30 cellular contexts compared by ENCODE assay signal in genomic region chr2:25814681-25815080, GRCh38.
DNase-seq lines count a peak whose midpoint lies in the region; ATAC-seq, FAIRE-seq and TF ChIP-seq lines count a peak whose summit lies in the region.
"Had no signal": no experiment of that assay in that cellular context is flagged by ENCODE, and none has a peak within 500 bp of the region (broad histone marks: within the 10 kb centered on the region; RNA-seq: fewer than 3 reads in every experiment).

No MANE protein-coding gene starts in this region.

- H3K36me3 Mint-ChIP-seq in natural killer cell treated with Interleukin-12 subunit alpha and Interleukin-12 subunit beta and Interleukin-15 and Interleukin-18, amount 100 ng/mL, for 72 hours = peaks cover 5% of the 10 kb centered on the region
- H3K36me3 Mint-ChIP-seq: neural progenitor cell had no signal

- H3K9me2 ChIP-seq in GM23248 (ENCODE audit: insufficient read depth) = no peaks in the 10 kb centered on the region

- CTCF ChIA-PET in GM10248 (lab: Yijun Ruan, JAX) = interaction anchor here (1.7 kb wide), 1 partner anchor 13 kb away, joined by 4 read pairs; no protein-coding TSS in a partner anchor

- H3K4me1 ChIP-seq in GM23248 (ENCODE audit: insufficient read depth) (0 out of 2 replicates have a peak, but pooled peaks cover 8% of the 10 kb centered on the region), tibial nerve (no peaks in the 10 kb centered on the region)
- H3K4me1 ChIP-seq: lower lobe of right lung, upper lobe of left lung had no signal

- H3K9me3 Mint-ChIP-seq in natural killer cell treated with Interleukin-12 subunit alpha and Interleukin-12 subunit beta and Interleukin-15 and Interleukin-18, amount 100 ng/mL, for 72 hours = no peaks in the 10 kb centered on the region
- H3K9me3 Mint-ChIP-seq: brain; CD8-positive, alpha-beta memory T cell; neural progenitor cell had no signal

- in situ Hi-C loops in GM23248 (cut with MboI) = no loop called here

- no peak overlapping the region for H2AFZ ChIP-seq in GM23248
- H2AFZ ChIP-seq: neural progenitor cell had no signal

- peaks cover 38 to 57% of the 10 kb centered on the region in 2 donors for H3K4me1 Mint-ChIP-seq in natural killer cell treated with Interleukin-12 subunit alpha and Interleukin-12 subunit beta and Interleukin-15 and Interleukin-18, amount 100 ng/mL, for 72 hours (ENCODE audit: low read depth in 2 of 2)
- H3K4me1 Mint-ChIP-seq: brain had no signal

- peak; percentile 69 to 72 for ATAC-seq in activated CD4-positive, CD25-positive, alpha-beta regulatory T cell treated with anti-CD3 and anti-CD28 coated beads, Interleukin-2, amount 50 U/mL, for 24 hours
- peak in 1 of 2 donors; percentile 60 for ATAC-seq in natural killer cell treated with Interleukin-12 subunit alpha and Interleukin-12 subunit beta and Interleukin-15 and Interleukin-18, amount 100 ng/mL, for 72 hours
- ATAC-seq: lower lobe of right lung, mucosa of descending colon had no signal

- no peak overlapping the region for H3K4me3 ChIP-seq in GM23248
- H3K4me3 ChIP-seq in bronchial epithelial cell (ENCODE audit: low read depth, low read length) = no peak overlapping the region
- H3K4me3 ChIP-seq in tibial nerve = no peak overlapping the region
- H3K4me3 ChIP-seq: lower lobe of right lung, mucosa of descending colon, neural progenitor cell, sigmoid colon, upper lobe of left lung had no signal

- TF ChIP-seq CTCF in bronchial epithelial cell (IDR thresholded peaks at IDR 0.05; ENCODE audit: insufficient read depth, low read length, severe bottlenecking) (no peak), tibial nerve (IDR thresholded peaks at IDR 0.05) (no peak), GM10248 (IDR thresholded peaks at IDR 0.05; ENCODE audit: control extremely low read depth, extremely low read depth, low read depth, missing control alignments) (no peak)

- H3K27me3 ChIP-seq in GM23248 (replicated peaks; ENCODE audit: insufficient read depth) = no peaks in the 10 kb centered on the region
- H3K27me3 ChIP-seq in bronchial epithelial cell (ENCODE audit: control insufficient read depth, insufficient read depth, low read length) = no peaks in the 10 kb centered on the region
- no peaks in the 10 kb centered on the region for H3K27me3 ChIP-seq in tibial nerve
- H3K27me3 ChIP-seq: neural progenitor cell, sigmoid colon, upper lobe of left lung had no signal

- H3K4me3 Mint-ChIP-seq in natural killer cell treated with Interleukin-12 subunit alpha and Interleukin-12 subunit beta and Interleukin-15 and Interleukin-18, amount 100 ng/mL, for 72 hours = peak overlapping the region; percentile 85
- H3K4me3 Mint-ChIP-seq: B cell, brain, neural progenitor cell had no signal

- no peak for FAIRE-seq in bronchial epithelial cell (lab: Jason Lieb, UNC)
- FAIRE-seq: colon, TTC549 had no signal

- peaks cover 84% of the 10 kb centered on the region for H3K79me2 ChIP-seq in GM23248 (ENCODE audit: insufficient read depth)

- H3K9me3 ChIP-seq in GM23248 (ENCODE audit: low read depth) (no peaks in the 10 kb centered on the region), tibial nerve (no peaks in the 10 kb centered on the region)
- H3K9me3 ChIP-seq: lower lobe of right lung, mucosa of descending colon, sigmoid colon, upper lobe of left lung had no signal

- H3K27ac ChIP-seq in GM23248 (no peak overlapping the region), tibial nerve (no peak overlapping the region)
- H3K27ac ChIP-seq: lower lobe of right lung, neural progenitor cell, sigmoid colon, upper lobe of left lung had no signal

- DNase-seq in activated CD4-positive, CD25-positive, alpha-beta regulatory T cell (lab: John Stamatoyannopoulos, UW) = no peak
- DNase-seq in GM23248 (peak; percentile 57), bronchial epithelial cell (ENCODE audit: low read depth) (peak; percentile 82), tibial nerve (ENCODE audit: low spot score in 2 of 2) (no peak), GM10248 (ENCODE audit: extremely low spot score) (no peak), mucosa of gallbladder (ENCODE audit: low spot score) (no peak)
- DNase-seq in natural killer cell treated with Interleukin-12 subunit alpha and Interleukin-12 subunit beta and Interleukin-15 and Interleukin-18, amount 100 ng/mL, for 72 hours (ENCODE audit: low spot score) = no peak
- DNase-seq: 8988T; activated CD4-positive, alpha-beta T cell treated with anti-CD3 and anti-CD28 coated beads for 4 hours; activated effector memory CD4-positive, alpha-beta T cell treated with Interleukin-2 at 50 U/mL for 16 hours; CD8-positive, alpha-beta memory T cell; DMS153; effector memory CD4-positive, alpha-beta T cell; GDM1; KG1; lower lobe of right lung; mucosa of descending colon; NCI-H1436 treated with DMSO at 0.1 percent for 48 hours; NCI-H2107; posterior cingulate gyrus; sigmoid colon; stimulated activated CD4-positive, alpha-beta T cell treated with anti-CD3 and anti-CD28 coated beads, Interleukin-15, amount 100 ng/mL, for 24 hours; T-helper 1 cell; upper lobe of left lung had no signal

- no peak for TF ChIP-seq POLR2A in tibial nerve (IDR thresholded peaks at IDR 0.05)

- 86 to 90% methylated on average over 1 of the region's 1 CpG for WGBS in GM23248 (ENCODE audit: low coverage in 1 of 2, low lambda C conversion rate in 2 of 2, missing lambda C conversion rate in 2 of 2), 2 experiments
- WGBS in tibial nerve, 2 donors = 83 to 90% methylated on average over 1 of the region's 1 CpG

- no peak overlapping the region for H3K9ac ChIP-seq in GM23248
- H3K9ac ChIP-seq: neural progenitor cell had no signal

- no peaks in the 10 kb centered on the region for H3K36me3 ChIP-seq in GM23248 (ENCODE audit: low read depth)
- no peaks in the 10 kb centered on the region for H3K36me3 ChIP-seq in bronchial epithelial cell (ENCODE audit: control insufficient read depth, insufficient read depth, low read length)
- peaks cover 0 to 2% (median 0%) of the 10 kb centered on the region in 3 donors for H3K36me3 ChIP-seq in tibial nerve
- H3K36me3 ChIP-seq: neural progenitor cell, sigmoid colon had no signal

- H3F3A ChIP-seq in GM23248 (ENCODE audit: insufficient read depth) = no peaks in the 10 kb centered on the region

- H3K27me3 Mint-ChIP-seq in natural killer cell treated with Interleukin-12 subunit alpha and Interleukin-12 subunit beta and Interleukin-15 and Interleukin-18, amount 100 ng/mL, for 72 hours = no peaks in the 10 kb centered on the region
- H3K27me3 Mint-ChIP-seq: B cell; brain; CD8-positive, alpha-beta memory T cell had no signal

- H3K27ac Mint-ChIP-seq in natural killer cell treated with Interleukin-12 subunit alpha and Interleukin-12 subunit beta and Interleukin-15 and Interleukin-18, amount 100 ng/mL, for 72 hours = peak overlapping the region; percentile 90 to 92
- H3K27ac Mint-ChIP-seq: B cell, brain, neural progenitor cell had no signal

- POLR2A ChIA-PET in GM10248 (lab: Yijun Ruan, JAX) = no interaction called here

- no peak overlapping the region for H3K4me2 ChIP-seq in GM23248 (ENCODE audit: unreplicated experiment)
- H3K4me2 ChIP-seq: neural progenitor cell had no signal

- no peak for TF ChIP-seq EP300 in tibial nerve (IDR thresholded peaks at IDR 0.05)

- peaks cover 5% of the 10 kb centered on the region; the same call in 1 of the 2 replicates for H4K20me1 ChIP-seq in GM23248 (ENCODE audit: insufficient read depth)

Comparison
In these comparisons a context has a peak if more than half of its experiments do, and no peak if none do; other contexts are left out.
1. DNase-seq: peak in GM23248 (single experiment) and bronchial epithelial cell (single experiment); none in activated CD4-positive, CD25-positive, alpha-beta regulatory T cell (0 of 4), natural killer cell treated with Interleukin-12 subunit alpha and Interleukin-12 subunit beta and Interleukin-15 and Interleukin-18, amount 100 ng/mL, for 72 hours (single experiment), tibial nerve (0 of 2), GM10248 (single experiment) and mucosa of gallbladder (single experiment).